Comparison of ENCODE assay signal across 16 cellular contexts in genomic region chr1:185546029-185546428, GRCh38.
DNase-seq lines count a peak whose midpoint lies in the region; ATAC-seq and TF ChIP-seq lines count a peak whose summit lies in the region.
"Had no signal": no experiment of that assay in that cellular context is flagged by ENCODE, and none has a peak within 500 bp of the region (broad histone marks: within the 10 kb centered on the region; RNA-seq: fewer than 3 reads in every experiment).

No MANE protein-coding gene starts in this region.

- H3K27me3 Mint-ChIP-seq in H9 (ENCODE audit: low read depth) (peaks cover 4% of the 10 kb centered on the region; the same call in 1 of the 2 replicates), nephron progenitor cell (ENCODE audit: low read depth, poor library complexity) (peaks cover 1% of the 10 kb centered on the region)
- H3K27me3 Mint-ChIP-seq in dendritic cell treated with granulocyte-macrophage colony-stimulating factor and Interleukin-4, amounts not matched to agents 40 ng/mL and 50 ng/mL, for 4 days: no peaks in the 10 kb centered on the region

- H2BK20ac ChIP-seq in H9 (ENCODE audit: low read depth, low read length, poor library complexity, severe bottlenecking): no peak overlapping the region

- no CpG with 5 or more reads among the region's 4 CpGs for WGBS in H9 (ENCODE audit: extremely low coverage, insufficient read length, low lambda C conversion rate)
- 87 to 98% methylated on average over 4 of the region's 4 CpGs for WGBS in thyroid gland, 2 donors

- H3K23me2 ChIP-seq in H9 (ENCODE audit: insufficient read length, low read depth, low read length, poor library complexity, severe bottlenecking): no peaks in the 10 kb centered on the region

- intact Hi-C loops in dendritic cell treated with granulocyte-macrophage colony-stimulating factor and Interleukin-4, amounts not matched to agents 40 ng/mL and 50 ng/mL, for 4 days (cut with micrococcal nuclease): no loop called here
- intact Hi-C loops in thyroid gland (cut with DNase I) (no loop called here), Right ventricle myocardium inferior (cut with DNase I) (no loop called here)

- H3K4me3 Mint-ChIP-seq in H9: no peak overlapping the region
- no peak overlapping the region for H3K4me3 Mint-ChIP-seq in dendritic cell treated with granulocyte-macrophage colony-stimulating factor and Interleukin-4, amounts not matched to agents 40 ng/mL and 50 ng/mL, for 4 days
- H3K4me3 Mint-ChIP-seq in nephron progenitor cell: no peak overlapping the region
- H3K4me3 Mint-ChIP-seq: CD14-positive monocyte; CD8-positive, alpha-beta T cell had no signal

- H3K4ac ChIP-seq in H9 (ENCODE audit: low read depth, low read length): no peak overlapping the region

- H4K91ac ChIP-seq in H9 (ENCODE audit: insufficient read length, low read depth, low read length): no peak overlapping the region

- no peak overlapping the region for H3T11ph ChIP-seq in H9 (ENCODE audit: low read length)

- no peaks in the 10 kb centered on the region for H4K20me1 ChIP-seq in H9 (ENCODE audit: control insufficient read depth, insufficient read depth, insufficient read length)

- no peak overlapping the region for H3K18ac ChIP-seq in H9 (ENCODE audit: insufficient read length, low read depth, low read length)

- H3K9me3 ChIP-seq in H9 (ENCODE audit: control insufficient read depth, low read depth, low read length) (no peaks in the 10 kb centered on the region), thyroid gland (no peaks in the 10 kb centered on the region), right atrium auricular region (no peaks in the 10 kb centered on the region)

- no peak overlapping the region for H2AFZ ChIP-seq in H9 (ENCODE audit: low read length)

- H3K36me3 ChIP-seq in thyroid gland: no peaks in the 10 kb centered on the region
- no peaks in the 10 kb centered on the region for H3K36me3 ChIP-seq in right atrium auricular region

- no peak overlapping the region for H2BK120ac ChIP-seq in H9 (ENCODE audit: low read depth, low read length, poor library complexity, severe bottlenecking)

- H4K8ac ChIP-seq in H9 (replicated peaks; ENCODE audit: insufficient read length, low read depth, low read length): no peak overlapping the region

- no peak for ATAC-seq in Right ventricle myocardium inferior
- ATAC-seq: CD8-positive, alpha-beta T cell; HCT116; HepG2 had no signal

- H3K4me1 Mint-ChIP-seq in H9: peaks cover 26 to 29% of the 10 kb centered on the region in 2 experiments
- peaks cover 26% of the 10 kb centered on the region for H3K4me1 Mint-ChIP-seq in dendritic cell treated with granulocyte-macrophage colony-stimulating factor and Interleukin-4, amounts not matched to agents 40 ng/mL and 50 ng/mL, for 4 days (ENCODE audit: low read depth)
- peaks cover 33% of the 10 kb centered on the region for H3K4me1 Mint-ChIP-seq in nephron progenitor cell

- H2BK5ac ChIP-seq in H9 (ENCODE audit: insufficient read length, low read length): peak overlapping the region; percentile 53

- TF ChIP-seq POLR2A in thyroid gland (IDR thresholded peaks at IDR 0.05): no peak

- DNase-seq in H9 (no peak), nephron progenitor cell (no peak), thyroid gland (peak; percentile 26 to 52), right atrium auricular region (ENCODE audit: low spot score) (no peak), Right ventricle myocardium inferior (ENCODE audit: missing footprints) (no peak), mesenteric fat pad (ENCODE audit: low spot score) (no peak)
- DNase-seq: CD8-positive, alpha-beta T cell; COR-L47; DMS153; DMS79 treated with DMSO at 0.1 percent for 48 hours; EL had no signal

- H3K27me3 ChIP-seq in H9 (ENCODE audit: insufficient read depth, low read length) (no peaks in the 10 kb centered on the region), thyroid gland (no peaks in the 10 kb centered on the region), right atrium auricular region (no peaks in the 10 kb centered on the region)

- no peak overlapping the region for H3K4me3 ChIP-seq in thyroid gland (replicated peaks in 1 of 3)
- H3K4me3 ChIP-seq in right atrium auricular region: no peak overlapping the region

- H2AK5ac ChIP-seq in H9 (ENCODE audit: insufficient read length, low read length): no peak overlapping the region

- no peak overlapping the region for H4K5ac ChIP-seq in H9 (ENCODE audit: insufficient read length, low read depth, low read length)

- no peaks in the 10 kb centered on the region for H3K9me3 Mint-ChIP-seq in H9
- H3K9me3 Mint-ChIP-seq in dendritic cell treated with granulocyte-macrophage colony-stimulating factor and Interleukin-4, amounts not matched to agents 40 ng/mL and 50 ng/mL, for 4 days: no peaks in the 10 kb centered on the region
- no peaks in the 10 kb centered on the region for H3K9me3 Mint-ChIP-seq in nephron progenitor cell
- H3K9me3 Mint-ChIP-seq: CD8-positive, alpha-beta T cell had no signal

- H3K36me3 Mint-ChIP-seq in H9 (ENCODE audit: insufficient read depth in 1 of 3, low read depth in 3 of 3) (peaks cover 0 to 4% (median 0%) of the 10 kb centered on the region in 3 experiments; a peak in 2 of 7 replicates), nephron progenitor cell (ENCODE audit: low read depth) (no peaks in the 10 kb centered on the region)
- no peaks in the 10 kb centered on the region for H3K36me3 Mint-ChIP-seq in dendritic cell treated with granulocyte-macrophage colony-stimulating factor and Interleukin-4, amounts not matched to agents 40 ng/mL and 50 ng/mL, for 4 days (ENCODE audit: low read depth)
- H3K36me3 Mint-ChIP-seq: CD14-positive monocyte; CD8-positive, alpha-beta T cell had no signal

- no peaks in the 10 kb centered on the region for H3K79me2 ChIP-seq in H9 (ENCODE audit: insufficient read depth, low read length)

- no peak overlapping the region for H3K9ac ChIP-seq in H9 (ENCODE audit: extremely low read depth, insufficient read length, low read length)

- H3K79me1 ChIP-seq in H9 (ENCODE audit: insufficient read depth, low read depth, low read length, poor library complexity, severe bottlenecking): no peaks in the 10 kb centered on the region

- no peak overlapping the region for H2BK12ac ChIP-seq in H9 (ENCODE audit: insufficient read length, low read depth, low read length)

- H3K14ac ChIP-seq in H9 (ENCODE audit: insufficient read depth, low read length): no peak overlapping the region

- H3K4me1 ChIP-seq in H9 (ENCODE audit: insufficient read depth, low read length) (0 out of 2 replicates have a peak, but pooled peaks cover 2% of the 10 kb centered on the region), thyroid gland (peaks cover 28 to 35% of the 10 kb centered on the region in 2 donors), right atrium auricular region (no peaks in the 10 kb centered on the region)

- no peak overlapping the region for H3K4me2 ChIP-seq in H9 (ENCODE audit: insufficient read depth, insufficient read length, low read length)

- H3K27ac ChIP-seq in H9 (ENCODE audit: insufficient read length, low read depth, low read length) (no peak overlapping the region), thyroid gland (peak overlapping the region in 1 of 3 donors; percentile 6), right atrium auricular region (no peak overlapping the region)
- H3K27ac ChIP-seq: 22Rv1 had no signal

- TF ChIP-seq CTCF in H9 (conservative IDR thresholded peaks at IDR 0.05) (no peak), nephron progenitor cell (IDR thresholded peaks at IDR 0.05) (no peak), thyroid gland (IDR thresholded peaks at IDR 0.05) (no peak), right atrium auricular region (IDR thresholded peaks at IDR 0.05) (no peak)

- no peak overlapping the region for H2BK15ac ChIP-seq in H9 (ENCODE audit: low read depth, low read length)

- no peak overlapping the region for H3K27ac Mint-ChIP-seq in H9
- peak overlapping the region; percentile 46 for H3K27ac Mint-ChIP-seq in dendritic cell treated with granulocyte-macrophage colony-stimulating factor and Interleukin-4, amounts not matched to agents 40 ng/mL and 50 ng/mL, for 4 days
- peak overlapping the region; percentile 28 for H3K27ac Mint-ChIP-seq in nephron progenitor cell
- H3K27ac Mint-ChIP-seq: CD14-positive monocyte; CD8-positive, alpha-beta T cell had no signal

- no peak overlapping the region for H3K56ac ChIP-seq in H9 (ENCODE audit: insufficient read length, low read depth, low read length)

- no peak overlapping the region for H3K23ac ChIP-seq in H9 (ENCODE audit: insufficient read length, low read depth, low read length)

Comparison
In these comparisons a context has a peak if more than half of its experiments do, and no peak if none do; other contexts are left out.
1. DNase-seq: peak in thyroid gland (2 of 2); none in H9 (single experiment), nephron progenitor cell (single experiment), right atrium auricular region (single experiment), Right ventricle myocardium inferior (single experiment) and mesenteric fat pad (single experiment).
2. H3K27ac Mint-ChIP-seq: peak in dendritic cell treated with granulocyte-macrophage colony-stimulating factor and Interleukin-4, amounts not matched to agents 40 ng/mL and 50 ng/mL, for 4 days (single experiment) and nephron progenitor cell (single experiment); none in H9 (0 of 3).